ENCODE assay signal across 11 cellular contexts in the genomic region with DNA sequence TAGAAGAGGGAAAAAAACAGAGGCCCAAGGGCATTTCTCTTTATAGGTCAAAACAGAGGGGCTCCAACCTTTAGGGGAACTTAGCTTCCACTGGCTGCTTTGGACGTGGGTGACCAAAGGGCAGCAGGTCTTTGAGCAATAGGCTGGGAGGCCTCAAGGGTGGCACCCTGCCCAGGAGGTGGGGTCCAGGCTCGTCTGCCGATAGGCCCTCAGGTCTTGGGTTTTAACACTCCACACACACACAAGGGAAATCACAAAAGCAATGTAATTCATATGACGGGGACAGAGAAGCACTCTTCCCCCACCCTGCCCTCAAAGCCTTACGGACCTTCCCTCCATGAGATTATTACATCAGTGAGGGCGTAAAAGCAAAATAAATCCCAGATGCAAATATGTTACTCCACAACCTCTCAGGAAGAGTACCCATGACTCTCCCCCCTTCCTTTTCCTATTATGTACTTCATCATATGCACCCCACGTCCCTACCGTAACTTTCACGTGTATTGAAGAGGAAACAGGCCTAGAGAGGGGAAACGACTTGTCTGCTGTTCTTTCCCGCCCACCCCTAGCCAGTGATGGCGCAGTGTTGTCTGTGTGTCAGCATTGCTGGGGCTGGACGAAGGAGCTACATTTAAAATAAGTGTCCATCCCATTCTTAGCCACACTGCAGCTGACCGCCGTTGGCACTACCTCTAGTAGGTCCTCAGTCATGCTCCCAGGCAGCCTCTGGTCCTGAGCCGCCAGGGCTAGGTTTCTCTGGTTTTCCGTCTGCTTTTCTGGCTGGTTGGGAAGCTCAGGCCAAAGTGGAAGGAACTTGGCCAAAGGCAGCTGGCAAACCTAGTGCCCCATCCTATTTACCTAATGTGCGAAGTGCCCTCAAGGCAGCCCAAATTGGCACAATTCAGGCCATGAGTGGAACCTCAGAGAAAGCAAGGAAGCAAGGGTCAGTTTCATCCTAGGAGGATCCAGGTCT. TPM values are rescaled to one million over a fixed set of nuclear protein-coding genes. Genes with fewer than 3 reads are reported as not detected.
DNase-seq lines count a peak whose midpoint lies in the region; ATAC-seq and TF ChIP-seq lines count a peak whose summit lies in the region.
"Had no signal": no experiment of that assay in that cellular context is flagged by ENCODE, and none has a peak within 500 bp of the region (broad histone marks: within the 10 kb centered on the region; RNA-seq: fewer than 3 reads in every experiment).

No MANE protein-coding gene starts in this region.

- H3K9me3 Mint-ChIP-seq in CD8-positive, alpha-beta T cell, result no peaks in the 10 kb centered on the region
- no peaks in the 10 kb centered on the region for H3K9me3 Mint-ChIP-seq in endodermal cell
- no peaks in the 10 kb centered on the region for H3K9me3 Mint-ChIP-seq in nephron progenitor cell

- no peaks in the 10 kb centered on the region for H3F3A ChIP-seq in PC-3 (ENCODE audit: low read length, unreplicated experiment)

- no peaks in the 10 kb centered on the region for H3K27me3 Mint-ChIP-seq in CD8-positive, alpha-beta T cell (ENCODE audit: low read depth)
- H3K27me3 Mint-ChIP-seq in endodermal cell (ENCODE audit: insufficient read depth), result no peaks in the 10 kb centered on the region
- no peaks in the 10 kb centered on the region for H3K27me3 Mint-ChIP-seq in nephron progenitor cell (ENCODE audit: low read depth, poor library complexity)

- H3K4me3 Mint-ChIP-seq in CD8-positive, alpha-beta T cell, result peak overlapping the region; percentile 18
- H3K4me3 Mint-ChIP-seq in endodermal cell (peak overlapping the region; percentile 74), nephron progenitor cell (peak overlapping the region; percentile 83)

- WGBS in endodermal cell (ENCODE audit: insufficient coverage in 1 of 2, insufficient read length in 1 of 2), 2 experiments, result 94 to 99% methylated on average over 14 to 18 of the region's 18 CpGs

- CTCF ChIA-PET in CD8-positive, alpha-beta T cell (lab: Charles Lee), result interaction anchor here (1.8 to 2.8 kb wide), 3 partner anchors 8 to 336 kb away, joined by 5 to 13 read pairs (median 9); no protein-coding TSS in a partner anchor
- CTCF ChIA-PET in PC-3 (lab: Charles Lee), result no interaction called here

- H3K9me3 ChIP-seq in CD8-positive, alpha-beta T cell (ENCODE audit: low read length), result no peaks in the 10 kb centered on the region
- H3K9me3 ChIP-seq in PC-3 (ENCODE audit: low read length), result no peaks in the 10 kb centered on the region
- no peaks in the 10 kb centered on the region for H3K9me3 ChIP-seq in endodermal cell (ENCODE audit: control insufficient read depth, low read length)
- H3K9me3 ChIP-seq: SJCRH30 had no signal

- ATAC-seq in CD8-positive, alpha-beta T cell, result no peak
- no peak for ATAC-seq in PC-3
- ATAC-seq in HG02610 (IDR thresholded peaks at IDR 0.05; ENCODE audit: unreplicated experiment), result no peak
- ATAC-seq: stimulated activated naive CD8-positive, alpha-beta T cell treated with anti-CD3 and anti-CD28 coated beads, Interleukin-15, Interleukin-2, amounts not matched to agents 100 U/mL and 50 U/mL, for 24 hours had no signal

- no peaks in the 10 kb centered on the region for H3K9me2 ChIP-seq in PC-3 (replicated peaks; ENCODE audit: low read length)

- H3K4me1 Mint-ChIP-seq in CD8-positive, alpha-beta T cell (ENCODE audit: low read depth), result peaks cover 13% of the 10 kb centered on the region
- H3K4me1 Mint-ChIP-seq in endodermal cell, result peaks cover 30% of the 10 kb centered on the region
- peaks cover 36% of the 10 kb centered on the region for H3K4me1 Mint-ChIP-seq in nephron progenitor cell

- H3K36me3 Mint-ChIP-seq in CD8-positive, alpha-beta T cell, result peaks cover 24% of the 10 kb centered on the region
- H3K36me3 Mint-ChIP-seq in endodermal cell (ENCODE audit: low read depth) (peaks cover 50% of the 10 kb centered on the region), nephron progenitor cell (ENCODE audit: low read depth) (peaks cover 44% of the 10 kb centered on the region)

- no peak overlapping the region for H3K4me3 ChIP-seq in CD8-positive, alpha-beta T cell (ENCODE audit: low read depth, low read length)
- H3K4me3 ChIP-seq in PC-3 (ENCODE audit: low read length) (no peak overlapping the region), endodermal cell (ENCODE audit: low read length) (no peak overlapping the region)
- H3K4me3 ChIP-seq: SJCRH30 had no signal

- H3K4me2 ChIP-seq in PC-3 (ENCODE audit: low read length), result peak overlapping the region; percentile 86

- DNase-seq in CD8-positive, alpha-beta T cell, result peak in 1 of 7 experiments; percentile 7
- DNase-seq in PC-3 (no peak), endodermal cell (no peak), nephron progenitor cell (no peak), anterior cingulate cortex (lab: John Stamatoyannopoulos, UW) (no peak), 8988T (no peak)
- DNase-seq: COR-L47; NCI-H2081 treated with DMSO at 0.1 percent for 48 hours; SJCRH30; stimulated activated naive CD8-positive, alpha-beta T cell treated with anti-CD3 and anti-CD28 coated beads, Interleukin-15, Interleukin-2, amounts not matched to agents 100 U/mL and 50 U/mL, for 24 hours had no signal

- peaks cover 5% of the 10 kb centered on the region; the same call in 1 of the 2 replicates for H4K20me1 ChIP-seq in PC-3 (ENCODE audit: low read length)

- H3K27ac Mint-ChIP-seq in CD8-positive, alpha-beta T cell, result peak overlapping the region; percentile 38
- H3K27ac Mint-ChIP-seq in endodermal cell (peak overlapping the region; percentile 39), nephron progenitor cell (no peak overlapping the region)

- H3K27me3 ChIP-seq in CD8-positive, alpha-beta T cell (ENCODE audit: insufficient read depth, low read length), result no peaks in the 10 kb centered on the region
- H3K27me3 ChIP-seq in PC-3 (ENCODE audit: low read length) (no peaks in the 10 kb centered on the region), endodermal cell (ENCODE audit: control insufficient read depth, insufficient read depth, low read length, poor library complexity, severe bottlenecking) (no peaks in the 10 kb centered on the region)
- H3K27me3 ChIP-seq: SJCRH30 had no signal

- POLR2A ChIA-PET in CD8-positive, alpha-beta T cell (lab: Charles Lee), result no interaction called here
- POLR2A ChIA-PET in PC-3 (lab: Charles Lee; ENCODE audit: unreplicated experiment), result interaction anchor here (0.6 kb wide), 1 partner anchor 69 kb away, joined by 3 read pairs; no protein-coding TSS in a partner anchor

- no peaks in the 10 kb centered on the region for H3K36me3 ChIP-seq in CD8-positive, alpha-beta T cell (ENCODE audit: insufficient read depth, low read length)
- peaks cover 30% of the 10 kb centered on the region for H3K36me3 ChIP-seq in PC-3 (ENCODE audit: low read depth, low read length)
- H3K36me3 ChIP-seq in endodermal cell (ENCODE audit: control insufficient read depth, insufficient read depth, low read length), result peaks cover 53% of the 10 kb centered on the region
- H3K36me3 ChIP-seq: SJCRH30 had no signal

- no peak for TF ChIP-seq CTCF in CD8-positive, alpha-beta T cell (IDR thresholded peaks at IDR 0.05)
- TF ChIP-seq CTCF in PC-3 (conservative IDR thresholded peaks at IDR 0.05; ENCODE audit: low read depth, low read length) (no peak), endodermal cell (conservative IDR thresholded peaks at IDR 0.05) (no peak), nephron progenitor cell (IDR thresholded peaks at IDR 0.05) (no peak)

- no peak overlapping the region for H3K9ac ChIP-seq in PC-3 (ENCODE audit: low read length)
- no peak overlapping the region for H3K9ac ChIP-seq in endodermal cell (ENCODE audit: extremely low read depth, low read length, poor library complexity, severe bottlenecking)

- no TSS peak for BruUV-seq in PC-3 (replicated peaks; lab: Mats Ljungman, UMichigan)

- intact Hi-C loops in CD8-positive, alpha-beta T cell (cut with DNase I, micrococcal nuclease), result loop anchor here in 1 of 2 experiments (5.0 kb wide), 1 partner anchor 409 kb away; a partner anchor contains a TSS
- intact Hi-C loops in PC-3 (cut with micrococcal nuclease), result no loop called here

- H3K27ac ChIP-seq in CD8-positive, alpha-beta T cell (ENCODE audit: low read depth, low read length), result no peak overlapping the region
- H3K27ac ChIP-seq in PC-3 (ENCODE audit: low read length) (no peak overlapping the region), endodermal cell (ENCODE audit: low read depth, low read length) (no peak overlapping the region)
- H3K27ac ChIP-seq: SJCRH30 had no signal

- H3K79me2 ChIP-seq in PC-3 (ENCODE audit: low read length), result peaks cover 41% of the 10 kb centered on the region

- no peak overlapping the region for H2AFZ ChIP-seq in PC-3 (ENCODE audit: low read length)

- peaks cover 16% of the 10 kb centered on the region for H3K4me1 ChIP-seq in CD8-positive, alpha-beta T cell (ENCODE audit: insufficient read depth, low read length)
- H3K4me1 ChIP-seq in PC-3 (ENCODE audit: insufficient read depth, low read length) (peaks cover 27% of the 10 kb centered on the region), endodermal cell (ENCODE audit: control insufficient read depth, insufficient read depth, low read length) (peaks cover 10% of the 10 kb centered on the region)

RNA-seq across cellular contexts. Expression of a gene that starts 2.1 kb away (rescaled TPM):
- 1 to 10 TPM; 4.3 to 4.5 TPM for total RNA-seq in CD8-positive, alpha-beta T cell
- total RNA-seq in PC-3 (2014; rRNA removed), result 277 and 283 TPM in 2 replicates
- 100 to 1,000 TPM; 168 to 183 TPM for total RNA-seq in endodermal cell
- 61.9 TPM for polyA plus RNA-seq in endodermal cell (2013, experiment 1 of 2)
- 54.4 TPM for polyA plus RNA-seq in endodermal cell (2013, experiment 2 of 2)

Comparison
In these comparisons a context has a peak if more than half of its experiments do, and no peak if none do; other contexts are left out.
1. H3K4me3 Mint-ChIP-seq: peak in every context shown above with its lines; median percentile 83 in nephron progenitor cell; 74 in endodermal cell; 18 in CD8-positive, alpha-beta T cell.
2. RNA of a gene that starts 2.1 kb away (total RNA-seq): 277 to 283 TPM in PC-3 and 168 to 183 TPM in endodermal cell; 4.3 to 4.5 TPM in CD8-positive, alpha-beta T cell; every median in the first group is over 10 times any median in the second.